Comparison of ENCODE assay signal across 1 cellular context in genomic region chr15:57321485-57321884, GRCh38.
TF ChIP-seq lines count a peak whose summit lies in the region.

No MANE protein-coding gene starts in this region.

TF ChIP-seq in K562, 482 proteins besides CTCF, POLR2A, EP300 and RAD21 (continued from another document and continues in another):
- TF ChIP-seq WHSC1 (IDR thresholded peaks at IDR 0.05; ENCODE audit: low read length) (no peak), NR2F6 (CRISPR knock-in tag; IDR thresholded peaks at IDR 0.05) (no peak), ZNF282 (CRISPR knock-in tag; IDR thresholded peaks at IDR 0.05) (no peak), BHLHE40 (IDR thresholded peaks at IDR 0.05; ENCODE audit: low read length) (no peak), IRF9 (tag; IDR thresholded peaks at IDR 0.05) (0 out of 2 replicates have a peak, but pooled peaks have one; percentile 9), VEZF1 (CRISPR knock-in tag; IDR thresholded peaks at IDR 0.05) (no peak), STAT5A (IDR thresholded peaks at IDR 0.05; ENCODE audit: borderline replicate concordance, low read length) (no peak), HNRNPUL1 (IDR thresholded peaks at IDR 0.05; ENCODE audit: low read length) (no peak), SREBF2 (CRISPR knock-in tag; IDR thresholded peaks at IDR 0.05) (no peak), TBL1XR1 (IDR thresholded peaks at IDR 0.05; ENCODE audit: low read length in 2 of 2) (no peak), ZKSCAN8 (CRISPR knock-in tag; IDR thresholded peaks at IDR 0.05) (peak; percentile 81; the same call in 1 of the 2 replicates), BRD4 (IDR thresholded peaks at IDR 0.05) (peak; percentile 87), GTF2A2 (tag; IDR thresholded peaks at IDR 0.05) (no peak), NKRF (IDR thresholded peaks at IDR 0.05; ENCODE audit: borderline replicate concordance) (0 out of 2 replicates have a peak, but pooled peaks have one; percentile 14), MAZ (CRISPR knock-in tag; conservative IDR thresholded peaks at IDR 0.05 in 1 of 2, IDR thresholded peaks at IDR 0.05 in 1 of 2) (no peak), KLF13 (tag; IDR thresholded peaks at IDR 0.05; ENCODE audit: borderline replicate concordance, low read depth) (no peak), HOXB6 (CRISPR knock-in tag; IDR thresholded peaks at IDR 0.05; ENCODE audit: borderline replicate concordance) (no peak), ZNF76 (CRISPR knock-in tag; IDR thresholded peaks at IDR 0.05; ENCODE audit: borderline replicate concordance) (no peak), ARID2 (IDR thresholded peaks at IDR 0.05) (no peak), MIER1 (IDR thresholded peaks at IDR 0.05; ENCODE audit: low read depth) (no peak), ZNF77 (CRISPR knock-in tag; IDR thresholded peaks at IDR 0.05) (no peak), CEBPZ (IDR thresholded peaks at IDR 0.05; ENCODE audit: borderline replicate concordance, low read depth, low read length) (no peak), ZNF175 (CRISPR knock-in tag; IDR thresholded peaks at IDR 0.05; ENCODE audit: low read depth) (peak; percentile 16; the same call in 1 of the 2 replicates), ZNF444 (CRISPR knock-in tag; IDR thresholded peaks at IDR 0.05) (no peak), SNIP1 (IDR thresholded peaks at IDR 0.05; ENCODE audit: low read depth) (no peak), ZNF740 (CRISPR knock-in tag; IDR thresholded peaks at IDR 0.05) (no peak), ZNF740 (tag; IDR thresholded peaks at IDR 0.05) (peak in 1 of 2 experiments; percentile 78; a peak in 2 of 4 replicates), E4F1 (CRISPR knock-in tag; IDR thresholded peaks at IDR 0.05; ENCODE audit: borderline replicate concordance) (no peak), KLF6 (CRISPR knock-in tag; IDR thresholded peaks at IDR 0.05; ENCODE audit: borderline replicate concordance) (no peak), CEBPG (CRISPR knock-in tag; IDR thresholded peaks at IDR 0.05) (no peak), CEBPG (tag; conservative IDR thresholded peaks at IDR 0.05 in 1 of 2, IDR thresholded peaks at IDR 0.05 in 1 of 2) (no peak), HINFP (tag; conservative IDR thresholded peaks at IDR 0.05; ENCODE audit: low read depth) (no peak), PRDM10 (IDR thresholded peaks at IDR 0.05; ENCODE audit: partially characterized antibody) (no peak), ARNT (IDR thresholded peaks at IDR 0.05) (0 out of 4 replicates have a peak, but pooled peaks of 1 of the 2 experiments have one; percentile 27), BRF1 (IDR thresholded peaks at IDR 0.05; ENCODE audit: borderline replicate concordance, extremely low read depth, insufficient read length) (no peak), PYGO2 (tag; IDR thresholded peaks at IDR 0.05) (no peak), ZNF146 (CRISPR knock-in tag; IDR thresholded peaks at IDR 0.05; ENCODE audit: unreplicated experiment) (no peak), RBM25 (IDR thresholded peaks at IDR 0.05; ENCODE audit: low read depth, low read length, severe bottlenecking) (peak; percentile 72), RFX7 (CRISPR knock-in tag; IDR thresholded peaks at IDR 0.05) (no peak), DDX20 (tag; IDR thresholded peaks at IDR 0.05; ENCODE audit: low read depth) (no peak)
